ENCODE assay signal across 1 cellular context in genomic region chr3:112653881-112654300, GRCh38.
TF ChIP-seq lines count a peak whose summit lies in the region.

No MANE protein-coding gene starts in this region.

TF ChIP-seq in A549, 52 proteins besides CTCF, POLR2A, EP300 and RAD21 (continued from another document):
- TF ChIP-seq ELK1 (IDR thresholded peaks at IDR 0.05; ENCODE audit: low read depth, low read length) = no peak
- peak; percentile 53; the same call in 1 of the 2 replicates for TF ChIP-seq EHF (CRISPR knock-in tag; IDR thresholded peaks at IDR 0.05)
- peak in 1 of 2 experiments; percentile 2; a peak in 1 of 5 replicates for TF ChIP-seq JUN (IDR thresholded peaks at IDR 0.05)
- TF ChIP-seq BHLHE40 (IDR thresholded peaks at IDR 0.05; ENCODE audit: low read depth, low read length) = no peak
- TF ChIP-seq CEBPB (IDR thresholded peaks at IDR 0.05) = 0 out of 4 replicates have a peak, but pooled peaks of 1 of the 2 experiments have one; percentile 12
- TF ChIP-seq POLR2AphosphoS2 (conservative IDR thresholded peaks at IDR 0.05; ENCODE audit: low read length) = no peak
- TF ChIP-seq GATA3 (IDR thresholded peaks at IDR 0.05; ENCODE audit: borderline replicate concordance) = peak; percentile 47; the same call in 1 of the 2 replicates
- no peak for TF ChIP-seq REST (IDR thresholded peaks at IDR 0.05)
- peak; percentile 71; the same call in 1 of the 2 replicates for TF ChIP-seq HOXB13 (CRISPR knock-in tag; IDR thresholded peaks at IDR 0.05; ENCODE audit: low read depth)
- TF ChIP-seq JUNB (IDR thresholded peaks at IDR 0.05) = peak; percentile 47; the same call in 1 of the 2 replicates
- no peak for TF ChIP-seq ZC3H11A (IDR thresholded peaks at IDR 0.05)
- TF ChIP-seq USF2 (IDR thresholded peaks at IDR 0.05) = no peak
- TF ChIP-seq MAZ (IDR thresholded peaks at IDR 0.05; ENCODE audit: borderline replicate concordance, low read depth, low read length) = no peak
- peak; percentile 81 for TF ChIP-seq MAX (IDR thresholded peaks at IDR 0.05)
- TF ChIP-seq ESRRA (IDR thresholded peaks at IDR 0.05; ENCODE audit: borderline replicate concordance, low read length) = no peak
- TF ChIP-seq E2F6 (IDR thresholded peaks at IDR 0.05; ENCODE audit: borderline replicate concordance, low read depth) = peak; percentile 74; the same call in 1 of the 2 replicates
- 0 out of 2 replicates have a peak, but pooled peaks have one; percentile 24 for TF ChIP-seq RARB (CRISPR knock-in tag; IDR thresholded peaks at IDR 0.05)
- no peak for TF ChIP-seq HES2 (IDR thresholded peaks at IDR 0.05)
- TF ChIP-seq HOXB5 (CRISPR knock-in tag; IDR thresholded peaks at IDR 0.05) = peak; percentile 63
